23 cellular contexts compared by ENCODE assay signal in the genomic region with DNA sequence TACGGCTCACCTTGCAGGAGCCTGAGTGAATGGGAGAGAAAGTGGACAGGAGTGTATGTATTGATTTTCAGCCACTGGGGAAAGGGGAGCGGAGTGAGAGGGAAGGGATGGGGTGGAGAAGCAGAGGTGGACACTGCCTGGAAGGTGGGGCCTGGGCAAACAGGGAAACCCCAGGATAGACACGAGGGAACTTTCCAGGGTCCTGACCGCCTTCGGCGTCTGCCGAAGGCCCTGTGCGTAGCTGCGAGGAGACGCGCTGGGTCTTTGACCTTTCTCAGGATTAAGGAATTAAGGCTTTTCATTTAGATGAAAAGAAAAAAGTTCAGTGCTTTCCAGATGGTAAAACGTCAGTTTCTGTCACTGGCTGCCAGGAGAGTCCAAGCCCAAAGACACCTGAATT.
DNase-seq lines count a peak whose midpoint lies in the region; ATAC-seq and TF ChIP-seq lines count a peak whose summit lies in the region.
"Had no signal": no experiment of that assay in that cellular context is flagged by ENCODE, and none has a peak within 500 bp of the region (broad histone marks: within the 10 kb centered on the region; RNA-seq: fewer than 3 reads in every experiment).

No MANE protein-coding gene starts in this region.

- no peaks in the 10 kb centered on the region for H3K27me3 Mint-ChIP-seq in WTC11 (ENCODE audit: low read depth)
- H3K27me3 Mint-ChIP-seq: CD4-positive, alpha-beta memory T cell had no signal

- no peak overlapping the region for H3K4me3 ChIP-seq in HEK293 (ENCODE audit: low read depth, low read length)
- H3K4me3 ChIP-seq: HAP-1, PC-9 had no signal

- no peak overlapping the region for H3K4me3 Mint-ChIP-seq in WTC11
- H3K4me3 Mint-ChIP-seq: CD4-positive, alpha-beta memory T cell had no signal

- no peak for TF ChIP-seq CTCF in HEK293 (tag by site-specific recombination; IDR thresholded peaks at IDR 0.05)
- no peak for TF ChIP-seq CTCF in WTC11 (IDR thresholded peaks at IDR 0.05)

- no peaks in the 10 kb centered on the region for H3K9me3 ChIP-seq in HEK293 (ENCODE audit: control insufficient read depth, insufficient read depth, low read depth, low read length)
- H3K9me3 ChIP-seq: HAP-1 had no signal

- H3K4me1 Mint-ChIP-seq in WTC11 = peaks cover 19% of the 10 kb centered on the region

- no peaks in the 10 kb centered on the region for H3K9me3 Mint-ChIP-seq in WTC11
- H3K9me3 Mint-ChIP-seq: CD4-positive, alpha-beta memory T cell had no signal

- no peaks in the 10 kb centered on the region for H3K36me3 Mint-ChIP-seq in WTC11

- no peaks in the 10 kb centered on the region for H3K4me1 ChIP-seq in HEK293 (ENCODE audit: control insufficient read depth, insufficient read depth, low read length)

- H3K27ac Mint-ChIP-seq in WTC11 = no peak overlapping the region
- H3K27ac Mint-ChIP-seq: CD4-positive, alpha-beta memory T cell had no signal

- POLR2A ChIA-PET in HEK293 (lab: Yijun Ruan, JAX) (no interaction called here), WTC11 (lab: Charles Lee) (no interaction called here)

- peak; percentile 31; the same call in 1 of the 2 replicates for ATAC-seq in WTC11
- ATAC-seq in GM21723 (IDR thresholded peaks at IDR 0.05; ENCODE audit: unreplicated experiment) = no peak
- ATAC-seq in HG02870 (IDR thresholded peaks at IDR 0.05; ENCODE audit: unreplicated experiment) = no peak

- CTCF ChIA-PET in HEK293 (lab: Yijun Ruan, JAX) = no interaction called here
- CTCF ChIA-PET in WTC11 (lab: Charles Lee) = interaction anchor here (4.5 kb wide), 1 partner anchor 79 kb away, joined by 21 read pairs; no protein-coding TSS in a partner anchor

- no peak for DNase-seq in WTC11 (ENCODE audit: low spot score)
- peak; percentile 54 for DNase-seq in iPS-NIHi7 (ENCODE audit: extremely low spot score)
- DNase-seq in posterior vena cava (ENCODE audit: low spot score) = peak; percentile 66
- DNase-seq in DMS79 (lab: John Stamatoyannopoulos, UW) = no peak
- no peak for DNase-seq in amniotic stem cell (lab: John Stamatoyannopoulos, UW)
- DNase-seq: C1 segment of cervical spinal cord; CD4-positive, alpha-beta memory T cell; COR-L47; DMS53; GF-D8; KG1; MM.1S; NCI-H2029; NCI-H446; NCI-H526; NK-92 treated with Interleukin-12 subunit alpha and Interleukin-12 subunit beta, amount 100 ng/mL, for 24 hours; PC-9; SHP77 had no signal

- H3K36me3 ChIP-seq in HEK293 (ENCODE audit: control insufficient read depth in 2 of 2, insufficient read depth in 1 of 2, low read length in 2 of 2) = peaks cover 0 to 3% of the 10 kb centered on the region in 2 experiments; a peak in 1 of 3 replicates
- H3K36me3 ChIP-seq: HAP-1 had no signal

- no peak overlapping the region for H3K27ac ChIP-seq in HEK293 (ENCODE audit: extremely low read depth, low read depth, low read length)
- H3K27ac ChIP-seq: PC-9, RWPE1 had no signal

- intact Hi-C loops in posterior vena cava (cut with DNase I) = no loop called here

TF ChIP-seq in HEK293, 187 proteins besides CTCF, POLR2A, EP300 and RAD21 (continues in another document):
- no peak for TF ChIP-seq ZNF624 (tag by site-specific recombination; IDR thresholded peaks at IDR 0.05)
- peak; percentile 40; the same call in 1 of the 2 replicates for TF ChIP-seq PRDM1 (tag by site-specific recombination; IDR thresholded peaks at IDR 0.05)
- TF ChIP-seq SALL2 (tag by site-specific recombination; IDR thresholded peaks at IDR 0.05; ENCODE audit: borderline replicate concordance) = no peak
- no peak for TF ChIP-seq ZNF202 (tag by site-specific recombination; IDR thresholded peaks at IDR 0.05; ENCODE audit: borderline replicate concordance)
- TF ChIP-seq SP2 (tag by site-specific recombination; IDR thresholded peaks at IDR 0.05) = no peak
- no peak for TF ChIP-seq ZNF266 (tag by site-specific recombination; IDR thresholded peaks at IDR 0.05; ENCODE audit: low read depth)
- TF ChIP-seq, protein P1, sequence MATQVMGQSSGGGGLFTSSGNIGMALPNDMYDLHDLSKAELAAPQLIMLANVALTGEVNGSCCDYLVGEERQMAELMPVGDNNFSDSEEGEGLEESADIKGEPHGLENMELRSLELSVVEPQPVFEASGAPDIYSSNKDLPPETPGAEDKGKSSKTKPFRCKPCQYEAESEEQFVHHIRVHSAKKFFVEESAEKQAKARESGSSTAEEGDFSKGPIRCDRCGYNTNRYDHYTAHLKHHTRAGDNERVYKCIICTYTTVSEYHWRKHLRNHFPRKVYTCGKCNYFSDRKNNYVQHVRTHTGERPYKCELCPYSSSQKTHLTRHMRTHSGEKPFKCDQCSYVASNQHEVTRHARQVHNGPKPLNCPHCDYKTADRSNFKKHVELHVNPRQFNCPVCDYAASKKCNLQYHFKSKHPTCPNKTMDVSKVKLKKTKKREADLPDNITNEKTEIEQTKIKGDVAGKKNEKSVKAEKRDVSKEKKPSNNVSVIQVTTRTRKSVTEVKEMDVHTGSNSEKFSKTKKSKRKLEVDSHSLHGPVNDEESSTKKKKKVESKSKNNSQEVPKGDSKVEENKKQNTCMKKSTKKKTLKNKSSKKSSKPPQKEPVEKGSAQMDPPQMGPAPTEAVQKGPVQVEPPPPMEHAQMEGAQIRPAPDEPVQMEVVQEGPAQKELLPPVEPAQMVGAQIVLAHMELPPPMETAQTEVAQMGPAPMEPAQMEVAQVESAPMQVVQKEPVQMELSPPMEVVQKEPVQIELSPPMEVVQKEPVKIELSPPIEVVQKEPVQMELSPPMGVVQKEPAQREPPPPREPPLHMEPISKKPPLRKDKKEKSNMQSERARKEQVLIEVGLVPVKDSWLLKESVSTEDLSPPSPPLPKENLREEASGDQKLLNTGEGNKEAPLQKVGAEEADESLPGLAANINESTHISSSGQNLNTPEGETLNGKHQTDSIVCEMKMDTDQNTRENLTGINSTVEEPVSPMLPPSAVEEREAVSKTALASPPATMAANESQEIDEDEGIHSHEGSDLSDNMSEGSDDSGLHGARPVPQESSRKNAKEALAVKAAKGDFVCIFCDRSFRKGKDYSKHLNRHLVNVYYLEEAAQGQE (tag by site-specific recombination; IDR thresholded peaks at IDR 0.05) = peak; percentile 81
- no peak for TF ChIP-seq BCL11B (tag by site-specific recombination; IDR thresholded peaks at IDR 0.05; ENCODE audit: low read depth)
- TF ChIP-seq TRIM28 (IDR thresholded peaks at IDR 0.05; ENCODE audit: borderline replicate concordance, low read length) = no peak

TF ChIP-seq in WTC11, 78 proteins besides CTCF, POLR2A, EP300 and RAD21:
- TF ChIP-seq CBFB (CRISPR knock-in tag; IDR thresholded peaks at IDR 0.05; ENCODE audit: low read depth) = no peak
- no peak for TF ChIP-seq NFE2L1 (CRISPR knock-in tag; IDR thresholded peaks at IDR 0.05)
TF ChIP-seq in WTC11: peak in this region for 0.

Comparison
In these comparisons a context has a peak if more than half of its experiments do, and no peak if none do; other contexts are left out.
1. DNase-seq: peak in iPS-NIHi7 (single experiment) and posterior vena cava (single experiment); none in WTC11 (single experiment), DMS79 (single experiment) and amniotic stem cell (single experiment).